ENCODE assay signal across 18 cellular contexts in the genomic region with DNA sequence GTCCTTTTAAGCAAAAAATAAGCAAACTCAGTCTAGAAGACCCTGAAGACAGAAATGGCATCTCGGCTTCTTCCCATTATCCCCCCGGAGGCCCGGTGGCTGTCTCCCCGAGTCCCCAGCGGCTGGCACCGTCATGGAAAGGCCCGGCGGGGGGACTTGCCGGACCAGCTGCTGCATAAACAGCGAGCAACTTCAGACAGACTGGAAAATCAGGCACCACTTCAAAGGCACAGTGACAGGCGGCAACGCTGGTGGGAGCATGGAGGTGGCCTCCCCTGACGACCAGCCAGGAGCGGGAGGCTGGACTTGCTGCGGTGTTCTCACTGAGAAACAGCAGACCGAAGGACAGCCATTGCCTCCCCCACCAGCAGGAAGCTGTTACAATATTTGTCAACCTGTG. TPM values are rescaled to one million over a fixed set of nuclear protein-coding genes. Genes with fewer than 3 reads are reported as not detected.
DNase-seq lines count a peak whose midpoint lies in the region; TF ChIP-seq lines count a peak whose summit lies in the region.
"Had no signal": no experiment of that assay in that cellular context is flagged by ENCODE, and none has a peak within 500 bp of the region (broad histone marks: within the 10 kb centered on the region; RNA-seq: fewer than 3 reads in every experiment).

No MANE protein-coding gene starts in this region.

- no peaks in the 10 kb centered on the region for H4K20me1 ChIP-seq in osteoblast (ENCODE audit: insufficient read depth, low read length)

- H3K27ac ChIP-seq in osteoblast (ENCODE audit: low read depth, low read length) = no peak overlapping the region
- H3K27ac ChIP-seq: SK-N-MC had no signal

- H3K9me3 ChIP-seq in osteoblast (ENCODE audit: low read depth, low read length) = no peaks in the 10 kb centered on the region
- H3K9me3 ChIP-seq: Caco-2 had no signal

- TF ChIP-seq CTCF in osteoblast (IDR thresholded peaks at IDR 0.05; ENCODE audit: extremely low read depth, low read depth, low read length) = no peak

- H3K79me2 ChIP-seq in osteoblast (ENCODE audit: insufficient read depth, low read length) = no peaks in the 10 kb centered on the region

- H3K4me2 ChIP-seq in osteoblast (ENCODE audit: insufficient read depth, low read length) = no peak overlapping the region

- H3K36me3 ChIP-seq in H7 (replicated peaks; ENCODE audit: control insufficient read depth, insufficient read depth, low read length) (no peaks in the 10 kb centered on the region), osteoblast (ENCODE audit: insufficient read depth, low read length) (no peaks in the 10 kb centered on the region)

- H3K27me3 ChIP-seq in H7 (ENCODE audit: control insufficient read depth, insufficient read depth, low read length) = no peaks in the 10 kb centered on the region; the same call in 1 of the 2 replicates
- H3K27me3 ChIP-seq in osteoblast (ENCODE audit: insufficient read depth, low read length) = peaks cover 22% of the 10 kb centered on the region

- H3K4me1 ChIP-seq in osteoblast (ENCODE audit: insufficient read depth, low read length) = no peaks in the 10 kb centered on the region
- H3K4me1 ChIP-seq: Caco-2 had no signal

- no peak overlapping the region for H2AFZ ChIP-seq in osteoblast (ENCODE audit: low read length)

- H3K4me3 ChIP-seq in H7 (ENCODE audit: insufficient read depth, low read depth, low read length) (no peak overlapping the region), osteoblast (ENCODE audit: insufficient read depth, low read length) (no peak overlapping the region)
- H3K4me3 ChIP-seq: SK-N-MC had no signal

- peak; percentile 72 to 81 for DNase-seq in NCI-H524 (lab: John Stamatoyannopoulos, UW)
- DNase-seq in NCI-H524 treated with DMSO at 0.1 percent for 48 hours (lab: John Stamatoyannopoulos, UW) = no peak
- DNase-seq in H7 = peak; percentile 64
- DNase-seq in NCI-H345 (lab: John Stamatoyannopoulos, UW) = peak; percentile 64
- DNase-seq in osteoblast (ENCODE audit: insufficient read length, low spot score, missing footprints) = peak; percentile 62
- DNase-seq in superior temporal gyrus (ENCODE audit: extremely low spot score) = no peak
- DNase-seq in DMS114 treated with DMSO at 0.1 percent for 48 hours (lab: John Stamatoyannopoulos, UW; ENCODE audit: unreplicated experiment) = no peak
- DNase-seq in stimulated activated CD4-positive, alpha-beta T cell treated with anti-CD3 and anti-CD28 coated beads, Interleukin-2, amount 100 ng/mL, for 24 hours = no peak
- DNase-seq: Caco-2; CD4-positive, CD25-positive, alpha-beta regulatory T cell; HFFc6; NCI-H1048; NCI-H2029 treated with DMSO at 0.1 percent for 48 hours; NCI-H446 treated with DMSO at 0.1 percent for 48 hours had no signal

RNA-seq across cellular contexts. Expression of gene C1QA, which starts 18.4 kb away (rescaled TPM):
- not detected in 2 replicates for total RNA-seq in H7 (2014; rRNA removed; shearing (Covaris generic))
- total RNA-seq in osteoblast = 1.1 TPM in 1 of 2 replicates, not detected in the other
- total RNA-seq: A673; Caco-2; CD4-positive, CD25-positive, alpha-beta regulatory T cell; H1; HFFc6; MCF 10A had no signal

RNA-seq across cellular contexts. Expression of gene C1QC, which starts 25.4 kb away (rescaled TPM):
- total RNA-seq in H7 (2014; rRNA removed; shearing (Covaris generic)) = not detected in 2 replicates
- 2.2 TPM in 1 of 2 replicates, not detected in the other for total RNA-seq in osteoblast
- total RNA-seq: A673; Caco-2; CD4-positive, CD25-positive, alpha-beta regulatory T cell; H1; HFFc6; MCF 10A had no signal

RNA-seq across cellular contexts. Expression of gene C1QB, which starts 35.0 kb away (rescaled TPM):
- total RNA-seq in H7 (2014; rRNA removed; shearing (Covaris generic)) = not detected in 2 replicates
- 0.72 TPM in 1 of 2 replicates, not detected in the other for total RNA-seq in osteoblast
- total RNA-seq: A673; Caco-2; CD4-positive, CD25-positive, alpha-beta regulatory T cell; H1; HFFc6; MCF 10A had no signal

RNA-seq across cellular contexts. Expression of gene EPHA8, which starts 54.8 kb away (rescaled TPM):
- 4.8 and 5.1 TPM in 2 replicates for total RNA-seq in H7 (2014; rRNA removed; shearing (Covaris generic))
- total RNA-seq in osteoblast = not detected in 2 replicates
- total RNA-seq: A673; Caco-2; CD4-positive, CD25-positive, alpha-beta regulatory T cell; HFFc6; MCF 10A had no signal

Comparison
In these comparisons a context has a peak if more than half of its experiments do, and no peak if none do; other contexts are left out.
1. DNase-seq: peak in NCI-H524 (2 of 2), H7 (single experiment), NCI-H345 (single experiment) and osteoblast (single experiment); none in NCI-H524 treated with DMSO at 0.1 percent for 48 hours (single experiment), superior temporal gyrus (single experiment), DMS114 treated with DMSO at 0.1 percent for 48 hours (single experiment) and stimulated activated CD4-positive, alpha-beta T cell treated with anti-CD3 and anti-CD28 coated beads, Interleukin-2, amount 100 ng/mL, for 24 hours (0 of 2).